Comparison of ENCODE assay signal across 16 cellular contexts in genomic region chr9:133970581-133970900, GRCh38.
"Had no signal": no experiment of that assay in that cellular context is flagged by ENCODE, and none has a peak within 500 bp of the region (broad histone marks: within the 10 kb centered on the region; RNA-seq: fewer than 3 reads in every experiment).

No MANE protein-coding gene starts in this region.

- H3K36me3 ChIP-seq: pancreas, suprapubic skin, upper lobe of left lung had no signal

- H3K9me3 ChIP-seq: body of pancreas, pancreas, suprapubic skin, upper lobe of left lung had no signal

- H3K27me3 Mint-ChIP-seq: activated naive CD4-positive, alpha-beta T cell treated with anti-CD3 and anti-CD28 coated beads, Interleukin-2, amount 50 U/mL, for 24 hours had no signal

- H3K36me3 Mint-ChIP-seq: activated naive CD4-positive, alpha-beta T cell treated with anti-CD3 and anti-CD28 coated beads, Interleukin-2, amount 50 U/mL, for 24 hours; immature natural killer cell had no signal

- H3K4me3 Mint-ChIP-seq: activated naive CD4-positive, alpha-beta T cell treated with anti-CD3 and anti-CD28 coated beads, Interleukin-2, amount 50 U/mL, for 24 hours; endodermal cell; immature natural killer cell; neural crest cell; T-helper 1 cell treated with Interleukin-12 subunit alpha and Interleukin-12 subunit beta and Interleukin-4 antibody, amounts not matched to agents 30 μg/mL and 1 μg/mL, for 36 hours had no signal

- H3K27ac ChIP-seq: suprapubic skin had no signal

- H3K9me3 Mint-ChIP-seq: activated naive CD4-positive, alpha-beta T cell treated with anti-CD3 and anti-CD28 coated beads, Interleukin-2, amount 50 U/mL, for 24 hours; immature natural killer cell; neural crest cell had no signal

- H3K27me3 ChIP-seq: body of pancreas, pancreas, suprapubic skin, upper lobe of left lung had no signal

- H3K4me3 ChIP-seq: body of pancreas, pancreas, suprapubic skin, upper lobe of left lung had no signal

- H3K4me1 Mint-ChIP-seq: activated naive CD4-positive, alpha-beta T cell treated with anti-CD3 and anti-CD28 coated beads, Interleukin-2, amount 50 U/mL, for 24 hours; immature natural killer cell had no signal

- ATAC-seq: body of pancreas; left colon; pancreas; SK-N-SH treated with all-trans-retinoic acid at 6 μM for 48 hours; stimulated activated naive CD8-positive, alpha-beta T cell treated with anti-CD3 and anti-CD28 coated beads, Interleukin-15, Interleukin-2, amounts not matched to agents 100 U/mL and 50 U/mL, for 24 hours had no signal

- H3K27ac Mint-ChIP-seq: activated naive CD4-positive, alpha-beta T cell treated with anti-CD3 and anti-CD28 coated beads, Interleukin-2, amount 50 U/mL, for 24 hours; T-helper 1 cell treated with Interleukin-12 subunit alpha and Interleukin-12 subunit beta and Interleukin-4 antibody, amounts not matched to agents 30 μg/mL and 1 μg/mL, for 36 hours had no signal

- DNase-seq: activated effector memory CD4-positive, alpha-beta T cell treated with Interleukin-2 at 50 U/mL for 16 hours; dermis blood vessel endothelial cell; endodermal cell; immature natural killer cell; left colon; mesenchymal stem cell; stimulated activated CD4-positive, alpha-beta T cell treated with anti-CD3 and anti-CD28 coated beads, Interleukin-2, amount 100 ng/mL, for 24 hours; stimulated activated naive CD8-positive, alpha-beta T cell treated with anti-CD3 and anti-CD28 coated beads, Interleukin-15, Interleukin-2, amounts not matched to agents 100 U/mL and 50 U/mL, for 24 hours had no signal
